17 cellular contexts compared by ENCODE assay signal in genomic region chr7:39674391-39674790, GRCh38.
"Had no signal": no experiment of that assay in that cellular context is flagged by ENCODE, and none has a peak within 500 bp of the region (broad histone marks: within the 10 kb centered on the region; RNA-seq: fewer than 3 reads in every experiment).

No MANE protein-coding gene starts in this region.

- H3K4me3 ChIP-seq: colonic mucosa, lung, tibial nerve, uterus had no signal

- H3K27ac ChIP-seq: colonic mucosa, tibial nerve had no signal

- H3K9me3 ChIP-seq: colonic mucosa, tibial nerve, uterus had no signal

- H3K27me3 ChIP-seq: colonic mucosa, tibial nerve, uterus had no signal

- H3K4me1 ChIP-seq: colonic mucosa, tibial nerve had no signal

- H3K36me3 ChIP-seq: colonic mucosa, tibial nerve, uterus had no signal

- ATAC-seq: activated CD4-positive, alpha-beta T cell treated with anti-CD3 and anti-CD28 coated beads for 36 hours; activated CD8-positive, alpha-beta memory T cell treated with anti-CD3 and anti-CD28 coated beads, Interleukin-2, amount 10 ng/mL, durations not matched to agents 7 days and 5 days; left colon; T-cell; WTC11 had no signal

- DNase-seq: activated CD4-positive, alpha-beta memory T cell treated with anti-CD3 and anti-CD28 coated beads, Interleukin-2, amount 10 ng/mL, durations not matched to agents 7 days and 5 days; activated CD4-positive, alpha-beta T cell treated with anti-CD3 and anti-CD28 coated beads for 36 hours; activated CD8-positive, alpha-beta memory T cell treated with anti-CD3 and anti-CD28 coated beads, Interleukin-2, amount 10 ng/mL, durations not matched to agents 7 days and 5 days; amniotic stem cell; caudate nucleus; colonic mucosa; erythroblast; left colon; midbrain; occipital lobe; stimulated activated CD4-positive, alpha-beta T cell treated with anti-CD3 and anti-CD28 coated beads, Interleukin-2, amount 100 ng/mL, for 24 hours; stimulated activated naive CD4-positive, alpha-beta T cell treated with Interleukin-2 at 50 U/mL for 16 hours; T-cell; uterus had no signal
